ENCODE assay signal across 8 cellular contexts in the genomic region with DNA sequence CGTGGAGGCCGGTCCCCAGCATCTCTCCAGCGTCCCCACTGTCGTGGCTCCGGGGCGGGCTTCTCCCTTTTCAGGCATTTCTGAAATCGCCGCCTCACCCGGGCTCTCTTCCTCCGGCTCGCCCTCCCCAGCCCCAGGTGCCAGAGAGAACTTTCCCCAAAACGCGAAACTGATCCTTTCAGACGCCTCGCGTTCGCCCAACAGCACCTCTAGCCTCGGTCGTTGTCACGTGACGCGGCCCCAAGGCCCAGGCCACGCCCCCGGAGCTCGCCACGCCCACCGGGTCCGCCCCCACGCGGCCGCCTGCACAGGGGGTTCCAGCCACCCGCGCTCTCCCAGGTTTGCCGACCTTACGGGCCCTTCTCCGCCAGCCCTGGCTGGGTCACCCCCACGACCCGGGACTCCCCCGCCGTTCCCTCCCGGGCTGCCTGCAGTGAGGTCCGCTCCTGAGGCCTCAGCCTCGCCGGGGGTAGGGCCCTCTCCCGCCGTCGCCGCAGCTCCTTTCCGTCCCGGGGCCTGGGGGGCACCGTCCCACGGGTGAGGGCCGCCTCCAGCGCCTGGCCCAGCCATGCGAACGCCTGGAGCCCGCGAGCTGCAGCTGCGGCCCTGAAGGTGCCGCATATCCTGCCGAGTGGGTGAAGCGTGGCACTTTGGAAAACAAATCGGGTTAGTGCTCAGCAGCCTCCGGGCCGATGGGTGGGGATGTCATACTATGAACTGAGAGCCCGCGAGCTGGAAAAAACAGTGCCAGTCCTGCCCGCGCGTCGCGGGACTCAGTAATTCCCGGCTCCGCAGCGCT. TPM values are rescaled to one million over a fixed set of nuclear protein-coding genes. Genes with fewer than 3 reads are reported as not detected.
DNase-seq lines count a peak whose midpoint lies in the region; ATAC-seq and TF ChIP-seq lines count a peak whose summit lies in the region.

No MANE protein-coding gene starts in this region.

- no peaks in the 10 kb centered on the region for H3K27me3 ChIP-seq in BE2C
- H3K27me3 ChIP-seq in lung (ENCODE audit: control insufficient read depth, insufficient read depth), result no peaks in the 10 kb centered on the region

- H3K36me3 ChIP-seq in BE2C (no peaks in the 10 kb centered on the region), lung (ENCODE audit: control insufficient read depth in 2 of 2, insufficient read depth in 2 of 2, low read length in 2 of 2) (no peaks in the 10 kb centered on the region)

- no peak for TF ChIP-seq CTCF in BE2C (IDR thresholded peaks at IDR 0.05; ENCODE audit: low read depth, low read length)
- no peak for TF ChIP-seq CTCF in lung (IDR thresholded peaks at IDR 0.05; ENCODE audit: control extremely low read depth, extremely low read depth)

- peak overlapping the region; percentile 39 to 40 for H3K27ac ChIP-seq in lung (ENCODE audit: low read depth in 1 of 2, low read length in 1 of 2)

- no peaks in the 10 kb centered on the region for H3K4me1 ChIP-seq in BE2C
- no peaks in the 10 kb centered on the region for H3K4me1 ChIP-seq in lung (ENCODE audit: control insufficient read depth in 2 of 2, insufficient read depth in 2 of 2, low read length in 2 of 2)

- H3K4me3 ChIP-seq in BE2C (ENCODE audit: low read depth, low read length), result peak overlapping the region; percentile 70
- peak overlapping the region; percentile 73 for H3K4me3 ChIP-seq in lung

- 1 to 2% methylated on average over 66 to 75 of the region's 75 CpGs for WGBS in lung, 2 donors

- ATAC-seq in GM19023 (IDR thresholded peaks at IDR 0.05; ENCODE audit: unreplicated experiment) (peak; percentile 96), HG03159 (IDR thresholded peaks at IDR 0.05; ENCODE audit: unreplicated experiment) (peak; percentile 90), lung (ENCODE audit: insufficient read depth, low FRiP score) (peak; percentile 94)

- H3K9me3 ChIP-seq in BE2C, result no peaks in the 10 kb centered on the region
- H3K9me3 ChIP-seq in lung (ENCODE audit: control insufficient read depth in 2 of 2, insufficient read depth in 1 of 2, low read length in 1 of 2), result no peaks in the 10 kb centered on the region

- DNase-seq in BE2C, result peak; percentile 96
- DNase-seq in NCI-H526 (lab: John Stamatoyannopoulos, UW), result peak; percentile 31 to 78
- peak; percentile 89 to 92 for DNase-seq in activated CD4-positive, alpha-beta T cell treated with anti-CD3 and anti-CD28 coated beads, Interleukin-2, amount 50 U/mL, for 4 hours
- DNase-seq in ecto neural progenitor cell (ENCODE audit: low spot score), result peak; percentile 93
- DNase-seq in lung (ENCODE audit: low spot score), result peak; percentile 91
- DNase-seq in stimulated activated CD4-positive, alpha-beta T cell treated with anti-CD3 and anti-CD28 coated beads, TNF-alpha, amount 100 ng/mL, for 48 hours (ENCODE audit: low read depth in 3 of 3), result peak; percentile 81 to 92 (median 81)

RNA-seq across cellular contexts. Expression of a gene that starts 21.0 kb away (rescaled TPM):
- 794 TPM for polyA plus RNA-seq in BE2C (2012; ENCODE audit: insufficient read depth, insufficient read length, low read depth)
- 100 to 1,000 TPM; 404 to 551 TPM for total RNA-seq in lung
- 1,000 to 10,000 TPM in 1 of 2 donors, 100 to 1,000 TPM in 1; 758 to 1,014 TPM for polyA plus RNA-seq in lung

Comparison
In these comparisons a context has a peak if more than half of its experiments do, and no peak if none do; other contexts are left out.
1. Peak in every context shown above with its lines: DNase-seq, ATAC-seq, H3K4me3 ChIP-seq and H3K27ac ChIP-seq.